In the genomic region with DNA sequence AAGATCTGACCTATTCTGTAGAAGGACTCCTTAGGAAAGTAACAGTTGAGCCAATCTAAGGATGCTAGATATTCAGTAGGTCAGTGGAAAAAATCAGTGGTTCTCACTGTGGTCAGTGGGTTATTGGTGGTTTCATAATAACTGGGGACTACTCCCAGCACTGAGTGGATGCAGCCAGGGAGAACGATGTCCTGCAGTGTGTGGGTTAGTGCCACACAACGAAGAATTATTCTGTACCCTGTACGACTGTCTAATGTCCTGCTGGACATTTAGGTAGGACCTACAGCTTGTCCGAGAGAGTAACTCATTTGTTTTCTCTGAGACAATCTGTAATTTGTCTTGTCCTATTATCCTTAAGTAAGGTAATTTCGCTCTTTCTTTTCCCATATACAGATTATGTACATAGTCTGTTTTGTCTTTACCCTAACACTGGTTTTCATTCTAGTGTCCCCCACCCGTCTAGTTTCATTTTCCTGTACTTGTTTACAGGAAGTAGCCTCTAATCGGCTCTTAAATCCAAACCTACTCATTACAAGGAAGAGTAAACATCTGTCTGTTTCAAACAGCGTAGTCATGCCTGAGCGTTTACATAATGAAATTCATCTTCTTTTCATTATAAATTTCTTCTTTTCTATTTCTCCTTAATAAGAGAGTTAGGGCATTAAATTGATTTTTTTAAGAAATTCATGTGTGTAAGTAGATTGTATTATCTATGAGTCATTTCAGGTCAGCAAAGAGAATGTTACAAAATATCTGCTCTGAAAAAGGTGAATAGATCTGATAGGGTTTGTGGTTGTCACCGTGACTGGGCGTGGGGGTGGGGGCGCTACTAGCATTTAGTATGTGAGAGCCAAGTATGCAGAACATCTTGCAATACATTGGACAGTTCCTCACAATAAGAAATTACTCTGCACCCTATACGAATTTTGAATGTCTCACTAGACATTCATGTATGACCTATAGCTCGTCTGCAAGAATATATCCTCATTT, we compare ENCODE assay signal across 8 cellular contexts. TPM values are rescaled to one million over a fixed set of nuclear protein-coding genes. Genes with fewer than 3 reads are reported as not detected.
DNase-seq lines count a peak whose midpoint lies in the region; ATAC-seq lines count a peak whose summit lies in the region.

No MANE protein-coding gene starts in this region.

- POLR2A ChIA-PET in activated naive CD8-positive, alpha-beta T cell treated with anti-CD3 and anti-CD28 coated beads, Interleukin-2, amount 10 ng/mL, durations not matched to agents 7 days and 5 days (lab: Charles Lee) = interaction anchor here (1.7 kb wide), 1 partner anchor 61 kb away, joined by 5 read pairs; no protein-coding TSS in a partner anchor

- H3K36me3 Mint-ChIP-seq in T-helper 17 cell (ENCODE audit: low read depth) = peaks cover 11% of the 10 kb centered on the region
- H3K36me3 Mint-ChIP-seq in activated naive CD8-positive, alpha-beta T cell treated with anti-CD3 and anti-CD28 coated beads, Interleukin-2, amount 10 ng/mL, durations not matched to agents 7 days and 5 days = peaks cover 50% of the 10 kb centered on the region

- peak overlapping the region; percentile 56 for H3K4me3 Mint-ChIP-seq in T-helper 17 cell
- peak overlapping the region; percentile 66 for H3K4me3 Mint-ChIP-seq in activated naive CD8-positive, alpha-beta T cell treated with anti-CD3 and anti-CD28 coated beads, Interleukin-2, amount 10 ng/mL, durations not matched to agents 7 days and 5 days

- DNase-seq in T-helper 17 cell (peak; percentile 36 to 60 (median 38)), NCI-H128 (lab: John Stamatoyannopoulos, UW; ENCODE audit: unreplicated experiment) (no peak), occipital lobe (lab: John Stamatoyannopoulos, UW) (no peak)
- peak; percentile 52 for DNase-seq in activated naive CD8-positive, alpha-beta T cell treated with anti-CD3 and anti-CD28 coated beads, Interleukin-2, amount 10 ng/mL, durations not matched to agents 7 days and 5 days
- peak; percentile 33 to 55 (median 52) for DNase-seq in stimulated activated CD4-positive, alpha-beta T cell treated with anti-CD3 and anti-CD28 coated beads, TNF-alpha, amount 100 ng/mL, for 48 hours (ENCODE audit: low read depth in 3 of 3)

- no peaks in the 10 kb centered on the region for H3K27me3 Mint-ChIP-seq in T-helper 17 cell
- H3K27me3 Mint-ChIP-seq in activated naive CD8-positive, alpha-beta T cell treated with anti-CD3 and anti-CD28 coated beads, Interleukin-2, amount 10 ng/mL, durations not matched to agents 7 days and 5 days = no peaks in the 10 kb centered on the region

- H3K9me3 Mint-ChIP-seq in activated naive CD8-positive, alpha-beta T cell treated with anti-CD3 and anti-CD28 coated beads, Interleukin-2, amount 10 ng/mL, durations not matched to agents 7 days and 5 days = no peaks in the 10 kb centered on the region

- H3K9me3 ChIP-seq in T-helper 17 cell (ENCODE audit: control insufficient read depth, low read length, poor library complexity, severe bottlenecking) = no peaks in the 10 kb centered on the region

- H3K27ac Mint-ChIP-seq in T-helper 17 cell = peak overlapping the region; percentile 59
- peak overlapping the region; percentile 90 for H3K27ac Mint-ChIP-seq in activated naive CD8-positive, alpha-beta T cell treated with anti-CD3 and anti-CD28 coated beads, Interleukin-2, amount 10 ng/mL, durations not matched to agents 7 days and 5 days

- peaks cover 59% of the 10 kb centered on the region for H3K4me1 Mint-ChIP-seq in T-helper 17 cell
- peaks cover 48% of the 10 kb centered on the region for H3K4me1 Mint-ChIP-seq in activated naive CD8-positive, alpha-beta T cell treated with anti-CD3 and anti-CD28 coated beads, Interleukin-2, amount 10 ng/mL, durations not matched to agents 7 days and 5 days

- peak; percentile 46 for ATAC-seq in HG02852 (IDR thresholded peaks at IDR 0.05; ENCODE audit: unreplicated experiment)
- peak; percentile 78 for ATAC-seq in T-helper 17 cell
- peak; percentile 38 for ATAC-seq in activated naive CD8-positive, alpha-beta T cell treated with anti-CD3 and anti-CD28 coated beads, Interleukin-2, amount 10 ng/mL, durations not matched to agents 7 days and 5 days (ENCODE audit: low read depth)
- no peak for ATAC-seq in GM18519 (IDR thresholded peaks at IDR 0.05; ENCODE audit: low FRiP score, unreplicated experiment)
- ATAC-seq in HG02970 (IDR thresholded peaks at IDR 0.05; ENCODE audit: low FRiP score, unreplicated experiment) = no peak

RNA-seq across cellular contexts. Expression of a gene that starts 8.3 kb away (rescaled TPM):
- total RNA-seq in T-helper 17 cell (1 to 10 TPM; 2.2 to 6.9 TPM), occipital lobe (10.8 TPM)
- total RNA-seq in activated naive CD8-positive, alpha-beta T cell treated with anti-CD3 and anti-CD28 coated beads, Interleukin-2, amount 10 ng/mL, durations not matched to agents 7 days and 5 days = 10 to 100 TPM; 15.6 to 17.4 TPM

Comparison
In these comparisons a context has a peak if more than half of its experiments do, and no peak if none do; other contexts are left out.
1. ATAC-seq: peak in HG02852 (single experiment), T-helper 17 cell (single experiment) and activated naive CD8-positive, alpha-beta T cell treated with anti-CD3 and anti-CD28 coated beads, Interleukin-2, amount 10 ng/mL, durations not matched to agents 7 days and 5 days (single experiment); none in GM18519 (single experiment) and HG02970 (single experiment).
2. DNase-seq: peak in T-helper 17 cell (3 of 3), activated naive CD8-positive, alpha-beta T cell treated with anti-CD3 and anti-CD28 coated beads, Interleukin-2, amount 10 ng/mL, durations not matched to agents 7 days and 5 days (single experiment) and stimulated activated CD4-positive, alpha-beta T cell treated with anti-CD3 and anti-CD28 coated beads, TNF-alpha, amount 100 ng/mL, for 48 hours (3 of 3); none in NCI-H128 (single experiment) and occipital lobe (single experiment).